2 cellular contexts compared by ENCODE assay signal in genomic region chr10:60816624-60817023, GRCh38.
TF ChIP-seq lines count a peak whose summit lies in the region.

No MANE protein-coding gene starts in this region.

TF ChIP-seq in SK-N-SH, 30 proteins besides CTCF, POLR2A, EP300 and RAD21 (continues in another document):
- TF ChIP-seq RXRA (IDR thresholded peaks at IDR 0.05; ENCODE audit: borderline replicate concordance, low read depth), result no peak
- TF ChIP-seq TAF1 (IDR thresholded peaks at IDR 0.05; ENCODE audit: borderline replicate concordance, low read depth, low read length), result no peak
- TF ChIP-seq EZH2phosphoT487 (IDR thresholded peaks at IDR 0.05; ENCODE audit: borderline replicate concordance, low read depth), result no peak
- peak; percentile 86 for TF ChIP-seq CHD2 (IDR thresholded peaks at IDR 0.05; ENCODE audit: low read length, partially characterized antibody)
- TF ChIP-seq RFX5 (IDR thresholded peaks at IDR 0.05; ENCODE audit: low read length), result peak; percentile 34; the same call in 1 of the 2 replicates
- TF ChIP-seq RCOR1 (IDR thresholded peaks at IDR 0.05; ENCODE audit: low read length), result peak; percentile 52; the same call in 1 of the 2 replicates
- TF ChIP-seq REST (IDR thresholded peaks at IDR 0.05; ENCODE audit: low read depth, low read length), result no peak
- TF ChIP-seq, protein P1, sequence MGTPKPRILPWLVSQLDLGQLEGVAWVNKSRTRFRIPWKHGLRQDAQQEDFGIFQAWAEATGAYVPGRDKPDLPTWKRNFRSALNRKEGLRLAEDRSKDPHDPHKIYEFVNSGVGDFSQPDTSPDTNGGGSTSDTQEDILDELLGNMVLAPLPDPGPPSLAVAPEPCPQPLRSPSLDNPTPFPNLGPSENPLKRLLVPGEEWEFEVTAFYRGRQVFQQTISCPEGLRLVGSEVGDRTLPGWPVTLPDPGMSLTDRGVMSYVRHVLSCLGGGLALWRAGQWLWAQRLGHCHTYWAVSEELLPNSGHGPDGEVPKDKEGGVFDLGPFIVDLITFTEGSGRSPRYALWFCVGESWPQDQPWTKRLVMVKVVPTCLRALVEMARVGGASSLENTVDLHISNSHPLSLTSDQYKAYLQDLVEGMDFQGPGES (IDR thresholded peaks at IDR 0.05; ENCODE audit: low read depth, low read length), result no peak
- TF ChIP-seq TEAD4 (IDR thresholded peaks at IDR 0.05; ENCODE audit: borderline replicate concordance, insufficient read depth), result no peak
- no peak for TF ChIP-seq YY1 (IDR thresholded peaks at IDR 0.05; ENCODE audit: low read depth)
- TF ChIP-seq MEF2A (IDR thresholded peaks at IDR 0.05; ENCODE audit: borderline replicate concordance, low read depth), result no peak
- no peak for TF ChIP-seq PBX3 (IDR thresholded peaks at IDR 0.05)
- TF ChIP-seq ZBTB33 (IDR thresholded peaks at IDR 0.05; ENCODE audit: borderline replicate concordance, low read depth), result no peak
- TF ChIP-seq USF1 (IDR thresholded peaks at IDR 0.05; ENCODE audit: borderline replicate concordance, low read depth), result no peak
- TF ChIP-seq FOSL2 (IDR thresholded peaks at IDR 0.05; ENCODE audit: borderline replicate concordance, low read depth), result no peak
- TF ChIP-seq ELF1 (IDR thresholded peaks at IDR 0.05), result no peak
- no peak for TF ChIP-seq MXI1 (IDR thresholded peaks at IDR 0.05; ENCODE audit: low read depth, low read length)
- no peak for TF ChIP-seq MAX (IDR thresholded peaks at IDR 0.05; ENCODE audit: low read depth)
- TF ChIP-seq GABPA (IDR thresholded peaks at IDR 0.05; ENCODE audit: low read depth), result no peak
- TF ChIP-seq TCF12 (IDR thresholded peaks at IDR 0.05), result peak; percentile 25; the same call in 1 of the 2 replicates
- TF ChIP-seq JUND (IDR thresholded peaks at IDR 0.05), result no peak
- TF ChIP-seq FOXM1 (IDR thresholded peaks at IDR 0.05; ENCODE audit: low read depth), result no peak
- no peak for TF ChIP-seq FOXJ3 (CRISPR knock-in tag; IDR thresholded peaks at IDR 0.05)

TF ChIP-seq in HepG2, 621 proteins besides CTCF, POLR2A, EP300 and RAD21:
- TF ChIP-seq DDIT3 (CRISPR knock-in tag; IDR thresholded peaks at IDR 0.05) (no peak), ZNF281 (CRISPR knock-in tag; IDR thresholded peaks at IDR 0.05; ENCODE audit: borderline replicate concordance) (peak; percentile 65; the same call in 1 of the 2 replicates), RARA (CRISPR knock-in tag; IDR thresholded peaks at IDR 0.05) (no peak), KLF16 (CRISPR knock-in tag; IDR thresholded peaks at IDR 0.05) (0 out of 4 replicates have a peak, but pooled peaks of 1 of the 2 experiments have one; percentile 27), SMC3 (IDR thresholded peaks at IDR 0.05; ENCODE audit: low read length) (peak; percentile 85), HOXA5 (CRISPR knock-in tag; IDR thresholded peaks at IDR 0.05) (no peak), THRA (CRISPR knock-in tag; IDR thresholded peaks at IDR 0.05; ENCODE audit: borderline replicate concordance) (0 out of 2 replicates have a peak, but pooled peaks have one; percentile 18), STAG1 (CRISPR knock-in tag; IDR thresholded peaks at IDR 0.05) (peak; percentile 96)
